12 cellular contexts compared by ENCODE assay signal in genomic region chr1:59477286-59477685, GRCh38.
DNase-seq lines count a peak whose midpoint lies in the region; FAIRE-seq and TF ChIP-seq lines count a peak whose summit lies in the region.
"Had no signal": no experiment of that assay in that cellular context is flagged by ENCODE, and none has a peak within 500 bp of the region (broad histone marks: within the 10 kb centered on the region; RNA-seq: fewer than 3 reads in every experiment).

No MANE protein-coding gene starts in this region.

- peaks cover 13% of the 10 kb centered on the region for H3K4me1 ChIP-seq in keratinocyte (ENCODE audit: control insufficient read depth, extremely low read depth, insufficient read depth, low read length)

- H3K27ac ChIP-seq in keratinocyte (ENCODE audit: control insufficient read depth, insufficient read depth, low read length): no peak overlapping the region

- H3K9me3 Mint-ChIP-seq in activated CD4-positive, alpha-beta memory T cell treated with anti-CD3 and anti-CD28 coated beads, Interleukin-2, amount 10 ng/mL, durations not matched to agents 7 days and 5 days: peaks cover 5% of the 10 kb centered on the region
- H3K9me3 Mint-ChIP-seq in mesothelial cell of epicardium: no peaks in the 10 kb centered on the region

- no peaks in the 10 kb centered on the region for H3K9me1 ChIP-seq in keratinocyte (ENCODE audit: control insufficient read depth, extremely low read depth, insufficient read depth, low read length)

- CTCF ChIA-PET in activated CD4-positive, alpha-beta memory T cell treated with anti-CD3 and anti-CD28 coated beads, Interleukin-2, amount 10 ng/mL, durations not matched to agents 7 days and 5 days (lab: Charles Lee): no interaction called here

- FAIRE-seq in keratinocyte (lab: Jason Lieb, UNC): peak; percentile 93

- intact Hi-C loops in lower leg skin (cut with DNase I; ENCODE audit: low total_unique reads): no loop called here

- peaks cover 7% of the 10 kb centered on the region for H3K36me3 Mint-ChIP-seq in activated CD4-positive, alpha-beta memory T cell treated with anti-CD3 and anti-CD28 coated beads, Interleukin-2, amount 10 ng/mL, durations not matched to agents 7 days and 5 days (ENCODE audit: low read depth)
- H3K36me3 Mint-ChIP-seq in mesothelial cell of epicardium: peaks cover 3% of the 10 kb centered on the region

- no peaks in the 10 kb centered on the region for H3K9me3 ChIP-seq in keratinocyte (ENCODE audit: control insufficient read depth, low read depth, low read length)

- H3K4me3 Mint-ChIP-seq in activated CD4-positive, alpha-beta memory T cell treated with anti-CD3 and anti-CD28 coated beads, Interleukin-2, amount 10 ng/mL, durations not matched to agents 7 days and 5 days: no peak overlapping the region
- no peak overlapping the region for H3K4me3 Mint-ChIP-seq in mesothelial cell of epicardium

- no peak for TF ChIP-seq CTCF in AG10803 (conservative IDR thresholded peaks at IDR 0.05; ENCODE audit: low read length)
- TF ChIP-seq CTCF in keratinocyte (optimal IDR thresholded peaks at IDR 0.05 in 1 of 3, IDR thresholded peaks at IDR 0.05 in 1 of 3, conservative IDR thresholded peaks at IDR 0.05 in 1 of 3; ENCODE audit: extremely low read depth in 1 of 3, insufficient read depth in 2 of 3, low read length in 3 of 3): no peak
- TF ChIP-seq CTCF in GM10266 (IDR thresholded peaks at IDR 0.05; ENCODE audit: control insufficient read depth, insufficient read depth, low read depth, missing control alignments): no peak
- no peak for TF ChIP-seq CTCF in mesothelial cell of epicardium (IDR thresholded peaks at IDR 0.05; ENCODE audit: unreplicated experiment)
- no peak for TF ChIP-seq CTCF in lower leg skin (IDR thresholded peaks at IDR 0.05)

- POLR2A ChIA-PET in activated CD4-positive, alpha-beta memory T cell treated with anti-CD3 and anti-CD28 coated beads, Interleukin-2, amount 10 ng/mL, durations not matched to agents 7 days and 5 days (lab: Charles Lee): interaction anchor here (1.0 to 2.3 kb wide), 2 partner anchors 10 to 93 kb away, joined by 3 to 6 read pairs; no protein-coding TSS in a partner anchor

- H3K36me3 ChIP-seq in keratinocyte (ENCODE audit: control insufficient read depth in 2 of 2, extremely low read depth in 1 of 2, insufficient read depth in 2 of 2, low read length in 2 of 2): no peaks in the 10 kb centered on the region

- no peak overlapping the region for H2AFZ ChIP-seq in keratinocyte (ENCODE audit: control insufficient read depth, low read length)

- no peak for TF ChIP-seq POLR2A in lower leg skin (IDR thresholded peaks at IDR 0.05)

- no peaks in the 10 kb centered on the region for H4K20me1 ChIP-seq in keratinocyte (ENCODE audit: control insufficient read depth, extremely low read depth, insufficient read depth, low read length)

- DNase-seq in AG10803 (ENCODE audit: low read depth): peak; percentile 80
- peak; percentile 59 for DNase-seq in HT-29 (ENCODE audit: low spot score)
- DNase-seq in activated CD4-positive, alpha-beta memory T cell treated with anti-CD3 and anti-CD28 coated beads, Interleukin-2, amount 10 ng/mL, durations not matched to agents 7 days and 5 days: peak; percentile 70
- no peak for DNase-seq in keratinocyte (ENCODE audit: low read depth, low spot score)
- DNase-seq in GM10266 (ENCODE audit: extremely low spot score): no peak
- no peak for DNase-seq in NCI-H345 (lab: John Stamatoyannopoulos, UW)
- DNase-seq in mesothelial cell of epicardium (ENCODE audit: low spot score in 2 of 2, unreplicated experiment in 2 of 2): no peak
- DNase-seq in lower leg skin (ENCODE audit: low spot score in 2 of 2): no peak
- DNase-seq: aorta, glutamatergic neuron, NCI-H146 had no signal

- H3K27me3 Mint-ChIP-seq in activated CD4-positive, alpha-beta memory T cell treated with anti-CD3 and anti-CD28 coated beads, Interleukin-2, amount 10 ng/mL, durations not matched to agents 7 days and 5 days: no peaks in the 10 kb centered on the region
- H3K27me3 Mint-ChIP-seq in mesothelial cell of epicardium (ENCODE audit: low read depth): no peaks in the 10 kb centered on the region
- H3K27me3 Mint-ChIP-seq: naive thymus-derived CD4-positive, alpha-beta T cell had no signal

- WGBS in lower leg skin, 2 donors: 88 to 93% methylated on average over 6 of the region's 6 CpGs

- peak overlapping the region; percentile 36 for H3K4me2 ChIP-seq in keratinocyte (ENCODE audit: control insufficient read depth, extremely low read depth, insufficient read depth, low read depth, low read length)

- H3K27ac Mint-ChIP-seq in activated CD4-positive, alpha-beta memory T cell treated with anti-CD3 and anti-CD28 coated beads, Interleukin-2, amount 10 ng/mL, durations not matched to agents 7 days and 5 days: peak overlapping the region; percentile 28
- no peak overlapping the region for H3K27ac Mint-ChIP-seq in mesothelial cell of epicardium

- H3K79me2 ChIP-seq in keratinocyte (ENCODE audit: control insufficient read depth, insufficient read depth, low read length): no peaks in the 10 kb centered on the region

- H3K4me1 Mint-ChIP-seq in activated CD4-positive, alpha-beta memory T cell treated with anti-CD3 and anti-CD28 coated beads, Interleukin-2, amount 10 ng/mL, durations not matched to agents 7 days and 5 days: peaks cover 19% of the 10 kb centered on the region
- peaks cover 13% of the 10 kb centered on the region for H3K4me1 Mint-ChIP-seq in mesothelial cell of epicardium

- no peak overlapping the region for H3K4me3 ChIP-seq in AG10803 (ENCODE audit: low read length)
- no peak overlapping the region for H3K4me3 ChIP-seq in keratinocyte (ENCODE audit: control insufficient read depth in 2 of 3, extremely low read depth in 1 of 3, insufficient read depth in 2 of 3, low read depth in 1 of 3, low read length in 3 of 3)
- H3K4me3 ChIP-seq in lower leg skin (ENCODE audit: low read depth, poor library complexity, severe bottlenecking): no peak overlapping the region

- H3K9ac ChIP-seq in keratinocyte (ENCODE audit: control insufficient read depth, extremely low read depth, insufficient read depth, low read length): no peak overlapping the region

- dilution Hi-C loops in keratinocyte (cut with MboI; ENCODE audit: extremely low pct_ligation_motif_present, low sequenced_read_pairs): no loop called here

- H3K27me3 ChIP-seq in keratinocyte (ENCODE audit: control insufficient read depth, extremely low read depth, insufficient read depth, low read length): no peaks in the 10 kb centered on the region

Comparison
In these comparisons a context has a peak if more than half of its experiments do, and no peak if none do; other contexts are left out.
1. DNase-seq: peak in AG10803 (single experiment), HT-29 (single experiment) and activated CD4-positive, alpha-beta memory T cell treated with anti-CD3 and anti-CD28 coated beads, Interleukin-2, amount 10 ng/mL, durations not matched to agents 7 days and 5 days (single experiment); none in keratinocyte (single experiment), GM10266 (single experiment), NCI-H345 (single experiment), mesothelial cell of epicardium (0 of 2) and lower leg skin (0 of 2).